In the genomic region with DNA sequence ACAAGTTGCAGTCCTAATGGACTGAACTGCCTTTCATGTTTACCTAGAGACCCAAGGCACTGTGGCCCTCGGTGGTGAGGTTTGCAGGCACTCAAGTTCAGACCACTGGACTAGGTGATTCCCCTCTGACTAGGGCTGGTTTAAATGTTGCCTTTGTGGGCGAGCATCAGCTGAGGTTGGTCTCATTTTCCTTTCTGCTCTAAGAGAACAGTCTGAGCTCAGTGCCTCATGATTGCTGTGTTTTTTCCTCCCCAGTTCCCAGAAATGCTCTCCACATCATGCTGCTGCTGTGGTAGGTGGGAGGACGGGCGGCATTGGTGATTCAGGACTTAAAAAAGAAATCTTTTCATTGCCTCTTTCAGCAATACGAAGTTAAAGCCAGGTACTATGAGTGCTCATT, we compare ENCODE assay signal across 10 cellular contexts.
DNase-seq lines count a peak whose midpoint lies in the region; ATAC-seq and TF ChIP-seq lines count a peak whose summit lies in the region.
"Had no signal": no experiment of that assay in that cellular context is flagged by ENCODE, and none has a peak within 500 bp of the region (broad histone marks: within the 10 kb centered on the region; RNA-seq: fewer than 3 reads in every experiment).

No MANE protein-coding gene starts in this region.

- CTCF ChIA-PET in CD8-positive, alpha-beta T cell (lab: Charles Lee) = interaction anchor here (1.3 kb wide), 1 partner anchor 19 kb away, joined by 5 read pairs; no protein-coding TSS in a partner anchor

- no peaks in the 10 kb centered on the region for H3K27me3 ChIP-seq in CD8-positive, alpha-beta T cell (ENCODE audit: insufficient read depth, low read length)
- H3K27me3 ChIP-seq in ovary = no peaks in the 10 kb centered on the region
- H3K27me3 ChIP-seq: suprapubic skin had no signal

- H3K36me3 Mint-ChIP-seq in IgD-negative memory B cell = peaks cover 5% of the 10 kb centered on the region
- peaks cover 3% of the 10 kb centered on the region for H3K36me3 Mint-ChIP-seq in CD8-positive, alpha-beta T cell

- no peaks in the 10 kb centered on the region for H3K4me1 ChIP-seq in CD8-positive, alpha-beta T cell (ENCODE audit: insufficient read depth, low read length)
- no peaks in the 10 kb centered on the region for H3K4me1 ChIP-seq in ovary (ENCODE audit: insufficient read depth)
- H3K4me1 ChIP-seq: suprapubic skin had no signal

- H3K4me1 Mint-ChIP-seq in IgD-negative memory B cell = peaks cover 11 to 35% (median 32%) of the 10 kb centered on the region in 3 donors
- no peaks in the 10 kb centered on the region for H3K4me1 Mint-ChIP-seq in CD8-positive, alpha-beta T cell (ENCODE audit: low read depth)

- POLR2A ChIA-PET in CD8-positive, alpha-beta T cell (lab: Charles Lee) = no interaction called here

- TF ChIP-seq EP300 in ovary (IDR thresholded peaks at IDR 0.05) = no peak

- H3K36me3 ChIP-seq in CD8-positive, alpha-beta T cell (ENCODE audit: insufficient read depth, low read length) = no peaks in the 10 kb centered on the region
- no peaks in the 10 kb centered on the region for H3K36me3 ChIP-seq in ovary
- H3K36me3 ChIP-seq: suprapubic skin had no signal

- peak; percentile 29 for DNase-seq in stimulated activated CD4-positive, alpha-beta T cell treated with anti-CD3 and anti-CD28 coated beads, Interleukin-15, amount 100 ng/mL, for 24 hours
- DNase-seq in stimulated activated CD4-positive, alpha-beta T cell treated with anti-CD3 and anti-CD28 coated beads, Interleukin-4, amount 100 ng/mL, for 1 hour = no peak
- DNase-seq in COLO829 (ENCODE audit: low spot score) = no peak
- no peak for DNase-seq in T-helper 9 cell
- DNase-seq in CD8-positive, alpha-beta T cell = no peak
- no peak for DNase-seq in ovary
- DNase-seq: SK-N-SH had no signal

- no peaks in the 10 kb centered on the region for H3K9me3 ChIP-seq in CD8-positive, alpha-beta T cell (ENCODE audit: low read length)
- no peaks in the 10 kb centered on the region for H3K9me3 ChIP-seq in ovary
- H3K9me3 ChIP-seq: SK-N-SH, suprapubic skin had no signal

- H3K27ac Mint-ChIP-seq in IgD-negative memory B cell = peak overlapping the region in 1 of 3 donors; percentile 9
- no peak overlapping the region for H3K27ac Mint-ChIP-seq in CD8-positive, alpha-beta T cell

- WGBS in ovary, 3 donors = 91 to 92% (median 91%) methylated on average over 5 of the region's 5 CpGs

- H3K9me3 Mint-ChIP-seq in IgD-negative memory B cell = peaks cover 2 to 14% (median 2%) of the 10 kb centered on the region in 3 donors
- H3K9me3 Mint-ChIP-seq in CD8-positive, alpha-beta T cell = no peaks in the 10 kb centered on the region

- ATAC-seq in HG02798 (IDR thresholded peaks at IDR 0.05; ENCODE audit: poor library complexity, unreplicated experiment) = peak; percentile 97
- no peak for ATAC-seq in CD8-positive, alpha-beta T cell

- no peak for TF ChIP-seq CTCF in CD8-positive, alpha-beta T cell (IDR thresholded peaks at IDR 0.05)
- TF ChIP-seq CTCF in ovary (IDR thresholded peaks at IDR 0.05) = no peak

- no peak overlapping the region for H3K27ac ChIP-seq in CD8-positive, alpha-beta T cell (ENCODE audit: low read depth, low read length)
- H3K27ac ChIP-seq in ovary = no peak overlapping the region
- H3K27ac ChIP-seq: suprapubic skin had no signal

- no peaks in the 10 kb centered on the region for H3K27me3 Mint-ChIP-seq in IgD-negative memory B cell
- peaks cover 3% of the 10 kb centered on the region for H3K27me3 Mint-ChIP-seq in CD8-positive, alpha-beta T cell (ENCODE audit: low read depth)

- H3K4me3 Mint-ChIP-seq in IgD-negative memory B cell = peak overlapping the region; percentile 15 to 86 (median 72)
- no peak overlapping the region for H3K4me3 Mint-ChIP-seq in CD8-positive, alpha-beta T cell

- no peak overlapping the region for H3K4me3 ChIP-seq in CD8-positive, alpha-beta T cell (ENCODE audit: low read depth, low read length)
- H3K4me3 ChIP-seq in ovary = no peak overlapping the region
- H3K4me3 ChIP-seq: suprapubic skin had no signal

- no peak for TF ChIP-seq POLR2A in ovary (IDR thresholded peaks at IDR 0.05)

- intact Hi-C loops in CD8-positive, alpha-beta T cell (cut with DNase I, micrococcal nuclease) = no loop called here
- intact Hi-C loops in ovary (cut with DNase I) = no loop called here
